Comparison of ENCODE assay signal across 1 cellular context in the genomic region with DNA sequence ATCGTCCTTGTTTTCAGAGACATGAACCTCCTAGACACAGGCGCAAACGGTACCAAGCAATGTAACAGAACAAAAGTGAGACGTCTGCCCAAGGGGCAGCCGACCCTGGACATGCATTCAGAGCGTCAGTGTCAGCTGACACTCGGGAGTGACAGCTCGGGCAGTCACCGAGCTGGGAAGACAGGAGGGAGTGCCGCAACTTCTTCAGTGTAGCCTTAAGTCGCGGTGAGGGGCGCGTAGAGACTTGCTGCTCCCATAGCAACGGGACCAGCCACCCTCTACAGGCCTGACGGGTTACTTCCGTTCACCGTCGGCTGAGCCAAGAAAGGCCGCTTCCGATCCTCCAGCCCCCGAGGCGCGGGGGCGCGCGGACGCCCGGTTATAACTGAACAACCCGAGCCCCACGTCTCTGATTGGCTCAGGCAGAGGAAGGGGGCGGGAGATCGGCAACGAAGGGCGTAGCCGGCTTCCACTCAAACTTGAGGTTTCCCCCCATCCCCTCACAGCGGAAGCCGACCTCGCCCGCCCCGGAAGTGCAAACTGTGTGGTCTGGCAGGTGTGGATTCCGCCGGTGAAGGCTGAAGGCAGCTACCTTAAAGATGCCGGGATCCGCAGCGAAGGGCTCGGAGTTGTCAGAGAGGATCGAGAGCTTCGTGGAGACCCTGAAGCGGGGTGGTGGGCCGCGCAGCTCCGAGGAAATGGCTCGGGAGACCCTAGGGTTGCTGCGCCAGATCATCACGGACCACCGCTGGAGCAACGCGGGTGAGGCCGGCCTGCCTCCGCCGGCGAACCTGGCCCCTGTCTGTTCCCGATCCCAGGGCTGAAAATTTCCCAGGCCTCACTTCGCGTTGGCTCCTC.
TF ChIP-seq lines count a peak whose summit lies in the region.

Gene EIF2B2 (plus strand): TSS at position 530 of the 858 bp plus-strand sequence. CDS start 70 bp downstream, at position 600.

TF ChIP-seq in HEK293, 187 proteins besides CTCF, POLR2A, EP300 and RAD21 (continued from another document and continues in another):
- TF ChIP-seq, protein P1, sequence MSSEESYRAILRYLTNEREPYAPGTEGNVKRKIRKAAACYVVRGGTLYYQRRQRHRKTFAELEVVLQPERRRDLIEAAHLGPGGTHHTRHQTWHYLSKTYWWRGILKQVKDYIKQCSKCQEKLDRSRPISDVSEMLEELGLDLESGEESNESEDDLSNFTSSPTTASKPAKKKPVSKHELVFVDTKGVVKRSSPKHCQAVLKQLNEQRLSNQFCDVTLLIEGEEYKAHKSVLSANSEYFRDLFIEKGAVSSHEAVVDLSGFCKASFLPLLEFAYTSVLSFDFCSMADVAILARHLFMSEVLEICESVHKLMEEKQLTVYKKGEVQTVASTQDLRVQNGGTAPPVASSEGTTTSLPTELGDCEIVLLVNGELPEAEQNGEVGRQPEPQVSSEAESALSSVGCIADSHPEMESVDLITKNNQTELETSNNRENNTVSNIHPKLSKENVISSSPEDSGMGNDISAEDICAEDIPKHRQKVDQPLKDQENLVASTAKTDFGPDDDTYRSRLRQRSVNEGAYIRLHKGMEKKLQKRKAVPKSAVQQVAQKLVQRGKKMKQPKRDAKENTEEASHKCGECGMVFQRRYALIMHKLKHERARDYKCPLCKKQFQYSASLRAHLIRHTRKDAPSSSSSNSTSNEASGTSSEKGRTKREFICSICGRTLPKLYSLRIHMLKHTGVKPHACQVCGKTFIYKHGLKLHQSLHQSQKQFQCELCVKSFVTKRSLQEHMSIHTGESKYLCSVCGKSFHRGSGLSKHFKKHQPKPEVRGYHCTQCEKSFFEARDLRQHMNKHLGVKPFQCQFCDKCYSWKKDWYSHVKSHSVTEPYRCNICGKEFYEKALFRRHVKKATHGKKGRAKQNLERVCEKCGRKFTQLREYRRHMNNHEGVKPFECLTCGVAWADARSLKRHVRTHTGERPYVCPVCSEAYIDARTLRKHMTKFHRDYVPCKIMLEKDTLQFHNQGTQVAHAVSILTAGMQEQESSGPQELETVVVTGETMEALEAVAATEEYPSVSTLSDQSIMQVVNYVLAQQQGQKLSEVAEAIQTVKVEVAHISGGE (tag by site-specific recombination; conservative IDR thresholded peaks at IDR 0.05; ENCODE audit: low read depth), result peak; percentile 93
- TF ChIP-seq ZNF10 (tag by site-specific recombination; IDR thresholded peaks at IDR 0.05), result 0 out of 2 replicates have a peak, but pooled peaks have one; percentile 56
- TF ChIP-seq ZBTB48 (tag by site-specific recombination; IDR thresholded peaks at IDR 0.05), result 0 out of 2 replicates have a peak, but pooled peaks have one; percentile 13
- peak; percentile 54 for TF ChIP-seq GLIS2 (tag by site-specific recombination; IDR thresholded peaks at IDR 0.05)
- TF ChIP-seq, protein P2, sequence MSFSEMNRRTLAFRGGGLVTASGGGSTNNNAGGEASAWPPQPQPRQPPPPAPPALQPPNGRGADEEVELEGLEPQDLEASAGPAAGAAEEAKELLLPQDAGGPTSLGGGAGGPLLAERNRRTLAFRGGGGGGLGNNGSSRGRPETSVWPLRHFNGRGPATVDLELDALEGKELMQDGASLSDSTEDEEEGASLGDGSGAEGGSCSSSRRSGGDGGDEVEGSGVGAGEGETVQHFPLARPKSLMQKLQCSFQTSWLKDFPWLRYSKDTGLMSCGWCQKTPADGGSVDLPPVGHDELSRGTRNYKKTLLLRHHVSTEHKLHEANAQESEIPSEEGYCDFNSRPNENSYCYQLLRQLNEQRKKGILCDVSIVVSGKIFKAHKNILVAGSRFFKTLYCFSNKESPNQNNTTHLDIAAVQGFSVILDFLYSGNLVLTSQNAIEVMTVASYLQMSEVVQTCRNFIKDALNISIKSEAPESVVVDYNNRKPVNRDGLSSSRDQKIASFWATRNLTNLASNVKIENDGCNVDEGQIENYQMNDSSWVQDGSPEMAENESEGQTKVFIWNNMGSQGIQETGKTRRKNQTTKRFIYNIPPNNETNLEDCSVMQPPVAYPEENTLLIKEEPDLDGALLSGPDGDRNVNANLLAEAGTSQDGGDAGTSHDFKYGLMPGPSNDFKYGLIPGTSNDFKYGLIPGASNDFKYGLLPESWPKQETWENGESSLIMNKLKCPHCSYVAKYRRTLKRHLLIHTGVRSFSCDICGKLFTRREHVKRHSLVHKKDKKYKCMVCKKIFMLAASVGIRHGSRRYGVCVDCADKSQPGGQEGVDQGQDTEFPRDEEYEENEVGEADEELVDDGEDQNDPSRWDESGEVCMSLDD (tag by site-specific recombination; IDR thresholded peaks at IDR 0.05), result peak; percentile 87
- TF ChIP-seq ZNF2 (tag by site-specific recombination; IDR thresholded peaks at IDR 0.05), result 0 out of 2 replicates have a peak, but pooled peaks have one; percentile 11
- peak; percentile 79 for TF ChIP-seq YY2 (tag by site-specific recombination; IDR thresholded peaks at IDR 0.05)
- TF ChIP-seq EGR2 (tag by site-specific recombination; IDR thresholded peaks at IDR 0.05; ENCODE audit: low read depth), result peak; percentile 41; the same call in 1 of the 2 replicates
- TF ChIP-seq KLF17 (tag by site-specific recombination; IDR thresholded peaks at IDR 0.05), result peak; percentile 26; the same call in 1 of the 2 replicates
- TF ChIP-seq ZNF792 (tag by site-specific recombination; IDR thresholded peaks at IDR 0.05), result no peak
- no peak for TF ChIP-seq ZNF239 (tag by site-specific recombination; IDR thresholded peaks at IDR 0.05)
- TF ChIP-seq SP3 (tag by site-specific recombination; IDR thresholded peaks at IDR 0.05), result peak; percentile 77
- no peak for TF ChIP-seq ZNF221 (tag by site-specific recombination; IDR thresholded peaks at IDR 0.05; ENCODE audit: borderline replicate concordance)
- TF ChIP-seq ZEB2 (tag by site-specific recombination; IDR thresholded peaks at IDR 0.05), result peak; percentile 65; the same call in 1 of the 2 replicates
- peak; percentile 44; the same call in 1 of the 2 replicates for TF ChIP-seq KLF1 (tag by site-specific recombination; IDR thresholded peaks at IDR 0.05)
- peak; percentile 98 for TF ChIP-seq PATZ1 (tag by site-specific recombination; IDR thresholded peaks at IDR 0.05)
- peak; percentile 42 for TF ChIP-seq ZNF629 (tag by site-specific recombination; IDR thresholded peaks at IDR 0.05)
- TF ChIP-seq ZNF660 (tag by site-specific recombination; IDR thresholded peaks at IDR 0.05), result peak; percentile 9; the same call in 1 of the 2 replicates
- 0 out of 2 replicates have a peak, but pooled peaks have one; percentile 53 for TF ChIP-seq ZXDB (tag by site-specific recombination; IDR thresholded peaks at IDR 0.05)
- peak; percentile 76; the same call in 1 of the 2 replicates for TF ChIP-seq ELK4 (IDR thresholded peaks at IDR 0.05; ENCODE audit: borderline replicate concordance, low read depth, low read length)
- peak; percentile 55; the same call in 1 of the 2 replicates for TF ChIP-seq ZNF335 (tag by site-specific recombination; conservative IDR thresholded peaks at IDR 0.05)
- TF ChIP-seq ZNF704 (tag by site-specific recombination; IDR thresholded peaks at IDR 0.05), result peak; percentile 25; the same call in 1 of the 2 replicates
- TF ChIP-seq, protein P3, sequence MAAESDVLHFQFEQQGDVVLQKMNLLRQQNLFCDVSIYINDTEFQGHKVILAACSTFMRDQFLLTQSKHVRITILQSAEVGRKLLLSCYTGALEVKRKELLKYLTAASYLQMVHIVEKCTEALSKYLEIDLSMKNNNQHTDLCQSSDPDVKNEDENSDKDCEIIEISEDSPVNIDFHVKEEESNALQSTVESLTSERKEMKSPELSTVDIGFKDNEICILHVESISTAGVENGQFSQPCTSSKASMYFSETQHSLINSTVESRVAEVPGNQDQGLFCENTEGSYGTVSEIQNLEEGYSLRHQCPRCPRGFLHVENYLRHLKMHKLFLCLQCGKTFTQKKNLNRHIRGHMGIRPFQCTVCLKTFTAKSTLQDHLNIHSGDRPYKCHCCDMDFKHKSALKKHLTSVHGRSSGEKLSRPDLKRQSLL (tag by site-specific recombination; IDR thresholded peaks at IDR 0.05), result no peak
- TF ChIP-seq BCL11A (tag by site-specific recombination; IDR thresholded peaks at IDR 0.05; ENCODE audit: low read depth), result no peak
- TF ChIP-seq ZBTB26 (tag by site-specific recombination; optimal IDR thresholded peaks at IDR 0.05), result peak; percentile 78
- TF ChIP-seq, protein P4, sequence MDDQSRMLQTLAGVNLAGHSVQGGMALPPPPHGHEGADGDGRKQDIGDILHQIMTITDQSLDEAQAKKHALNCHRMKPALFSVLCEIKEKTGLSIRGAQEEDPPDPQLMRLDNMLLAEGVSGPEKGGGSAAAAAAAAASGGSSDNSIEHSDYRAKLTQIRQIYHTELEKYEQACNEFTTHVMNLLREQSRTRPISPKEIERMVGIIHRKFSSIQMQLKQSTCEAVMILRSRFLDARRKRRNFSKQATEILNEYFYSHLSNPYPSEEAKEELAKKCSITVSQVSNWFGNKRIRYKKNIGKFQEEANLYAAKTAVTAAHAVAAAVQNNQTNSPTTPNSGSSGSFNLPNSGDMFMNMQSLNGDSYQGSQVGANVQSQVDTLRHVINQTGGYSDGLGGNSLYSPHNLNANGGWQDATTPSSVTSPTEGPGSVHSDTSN (CRISPR knock-in tag; IDR thresholded peaks at IDR 0.05), result 0 out of 2 replicates have a peak, but pooled peaks have one; percentile 58
- TF ChIP-seq, protein P5, sequence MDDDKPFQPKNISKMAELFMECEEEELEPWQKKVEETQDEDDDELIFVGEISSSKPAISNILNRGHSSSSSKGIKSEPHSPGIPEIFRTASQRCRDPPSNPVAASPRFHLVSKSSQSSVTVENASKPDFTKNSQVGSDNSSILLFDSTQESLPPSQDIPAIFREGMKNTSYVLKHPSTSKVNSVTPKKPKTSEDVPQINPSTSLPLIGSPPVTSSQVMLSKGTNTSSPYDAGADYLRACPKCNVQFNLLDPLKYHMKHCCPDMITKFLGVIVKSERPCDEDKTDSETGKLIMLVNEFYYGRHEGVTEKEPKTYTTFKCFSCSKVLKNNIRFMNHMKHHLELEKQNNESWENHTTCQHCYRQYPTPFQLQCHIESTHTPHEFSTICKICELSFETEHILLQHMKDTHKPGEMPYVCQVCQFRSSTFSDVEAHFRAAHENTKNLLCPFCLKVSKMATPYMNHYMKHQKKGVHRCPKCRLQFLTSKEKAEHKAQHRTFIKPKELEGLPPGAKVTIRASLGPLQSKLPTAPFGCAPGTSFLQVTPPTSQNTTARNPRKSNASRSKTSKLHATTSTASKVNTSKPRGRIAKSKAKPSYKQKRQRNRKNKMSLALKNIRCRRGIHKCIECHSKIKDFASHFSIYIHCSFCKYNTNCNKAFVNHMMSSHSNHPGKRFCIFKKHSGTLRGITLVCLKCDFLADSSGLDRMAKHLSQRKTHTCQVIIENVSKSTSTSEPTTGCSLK (tag by site-specific recombination; IDR thresholded peaks at IDR 0.05), result no peak
- TF ChIP-seq OVOL3 (tag by site-specific recombination; IDR thresholded peaks at IDR 0.05), result 0 out of 2 replicates have a peak, but pooled peaks have one; percentile 21
- TF ChIP-seq GLIS1 (tag by site-specific recombination; IDR thresholded peaks at IDR 0.05), result peak; percentile 20; the same call in 1 of the 2 replicates
- TF ChIP-seq ZNF223 (tag by site-specific recombination; IDR thresholded peaks at IDR 0.05), result no peak
- TF ChIP-seq ZNF423 (tag by site-specific recombination; IDR thresholded peaks at IDR 0.05), result no peak
- TF ChIP-seq ZBTB17 (tag by site-specific recombination; IDR thresholded peaks at IDR 0.05), result peak; percentile 51
- peak; percentile 62 for TF ChIP-seq ZBTB8A (tag by site-specific recombination; IDR thresholded peaks at IDR 0.05)
